1 cellular context compared by ENCODE assay signal in the genomic region with DNA sequence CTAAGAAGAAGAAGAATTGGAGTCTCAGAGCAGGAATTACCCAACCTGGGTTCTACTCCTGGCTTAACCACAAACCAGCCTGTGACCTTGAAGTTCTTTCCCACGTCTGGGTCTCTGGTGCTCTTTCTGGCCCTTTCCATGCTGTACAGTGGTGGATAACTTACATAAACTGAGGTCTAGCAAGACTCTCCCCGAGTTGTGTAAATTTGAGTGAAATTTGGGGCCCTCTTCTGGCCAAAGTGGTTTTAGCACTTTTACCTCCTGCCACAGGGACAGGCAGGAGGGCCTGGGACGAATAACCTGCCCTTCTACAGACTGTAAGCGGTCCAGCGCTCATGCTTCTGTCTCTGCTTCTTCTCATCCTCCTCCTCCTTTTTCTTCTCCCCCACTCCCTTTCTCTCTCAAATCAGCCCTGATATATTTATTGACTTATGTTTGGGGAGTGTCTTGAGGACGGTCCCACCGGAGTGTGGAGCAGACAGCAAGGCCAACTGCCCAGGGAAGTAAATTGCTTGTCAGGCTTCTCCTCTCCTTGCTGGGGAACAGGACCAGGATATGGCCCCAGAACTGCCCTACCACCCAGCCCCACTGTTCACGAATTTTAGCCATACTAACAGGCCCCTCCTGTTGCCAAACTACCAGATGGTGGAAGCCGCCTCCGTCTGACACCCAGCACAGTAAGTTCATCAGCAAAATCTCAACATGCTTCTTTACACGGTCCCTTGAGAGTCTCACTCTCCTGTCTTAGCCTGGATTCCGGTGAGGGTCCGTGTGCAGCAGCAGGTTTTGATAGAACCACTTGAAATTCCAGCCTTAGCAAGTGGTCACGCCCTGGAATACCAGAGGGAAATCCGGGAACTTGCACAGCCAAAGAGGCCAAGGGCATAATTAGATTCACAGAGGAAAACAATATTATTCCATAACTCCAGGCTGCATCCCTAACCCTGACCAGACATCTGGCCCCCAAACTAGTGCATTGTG.
TF ChIP-seq lines count a peak whose summit lies in the region.

No MANE protein-coding gene starts in this region.

TF ChIP-seq in GM12878, 131 proteins besides CTCF, POLR2A, EP300 and RAD21:
- TF ChIP-seq, protein P1, sequence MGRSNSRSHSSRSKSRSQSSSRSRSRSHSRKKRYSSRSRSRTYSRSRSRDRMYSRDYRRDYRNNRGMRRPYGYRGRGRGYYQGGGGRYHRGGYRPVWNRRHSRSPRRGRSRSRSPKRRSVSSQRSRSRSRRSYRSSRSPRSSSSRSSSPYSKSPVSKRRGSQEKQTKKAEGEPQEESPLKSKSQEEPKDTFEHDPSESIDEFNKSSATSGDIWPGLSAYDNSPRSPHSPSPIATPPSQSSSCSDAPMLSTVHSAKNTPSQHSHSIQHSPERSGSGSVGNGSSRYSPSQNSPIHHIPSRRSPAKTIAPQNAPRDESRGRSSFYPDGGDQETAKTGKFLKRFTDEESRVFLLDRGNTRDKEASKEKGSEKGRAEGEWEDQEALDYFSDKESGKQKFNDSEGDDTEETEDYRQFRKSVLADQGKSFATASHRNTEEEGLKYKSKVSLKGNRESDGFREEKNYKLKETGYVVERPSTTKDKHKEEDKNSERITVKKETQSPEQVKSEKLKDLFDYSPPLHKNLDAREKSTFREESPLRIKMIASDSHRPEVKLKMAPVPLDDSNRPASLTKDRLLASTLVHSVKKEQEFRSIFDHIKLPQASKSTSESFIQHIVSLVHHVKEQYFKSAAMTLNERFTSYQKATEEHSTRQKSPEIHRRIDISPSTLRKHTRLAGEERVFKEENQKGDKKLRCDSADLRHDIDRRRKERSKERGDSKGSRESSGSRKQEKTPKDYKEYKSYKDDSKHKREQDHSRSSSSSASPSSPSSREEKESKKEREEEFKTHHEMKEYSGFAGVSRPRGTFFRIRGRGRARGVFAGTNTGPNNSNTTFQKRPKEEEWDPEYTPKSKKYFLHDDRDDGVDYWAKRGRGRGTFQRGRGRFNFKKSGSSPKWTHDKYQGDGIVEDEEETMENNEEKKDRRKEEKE (IDR thresholded peaks at IDR 0.05): no peak
- no peak for TF ChIP-seq FOXM1 (IDR thresholded peaks at IDR 0.05; ENCODE audit: low read depth, low read length)
- TF ChIP-seq, protein P2, sequence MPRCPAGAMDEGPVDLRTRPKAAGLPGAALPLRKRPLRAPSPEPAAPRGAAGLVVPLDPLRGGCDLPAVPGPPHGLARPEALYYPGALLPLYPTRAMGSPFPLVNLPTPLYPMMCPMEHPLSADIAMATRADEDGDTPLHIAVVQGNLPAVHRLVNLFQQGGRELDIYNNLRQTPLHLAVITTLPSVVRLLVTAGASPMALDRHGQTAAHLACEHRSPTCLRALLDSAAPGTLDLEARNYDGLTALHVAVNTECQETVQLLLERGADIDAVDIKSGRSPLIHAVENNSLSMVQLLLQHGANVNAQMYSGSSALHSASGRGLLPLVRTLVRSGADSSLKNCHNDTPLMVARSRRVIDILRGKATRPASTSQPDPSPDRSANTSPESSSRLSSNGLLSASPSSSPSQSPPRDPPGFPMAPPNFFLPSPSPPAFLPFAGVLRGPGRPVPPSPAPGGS (IDR thresholded peaks at IDR 0.05; ENCODE audit: borderline replicate concordance, insufficient read depth, low read depth, low read length, poor library complexity, severe bottlenecking): no peak
- TF ChIP-seq, protein P3, sequence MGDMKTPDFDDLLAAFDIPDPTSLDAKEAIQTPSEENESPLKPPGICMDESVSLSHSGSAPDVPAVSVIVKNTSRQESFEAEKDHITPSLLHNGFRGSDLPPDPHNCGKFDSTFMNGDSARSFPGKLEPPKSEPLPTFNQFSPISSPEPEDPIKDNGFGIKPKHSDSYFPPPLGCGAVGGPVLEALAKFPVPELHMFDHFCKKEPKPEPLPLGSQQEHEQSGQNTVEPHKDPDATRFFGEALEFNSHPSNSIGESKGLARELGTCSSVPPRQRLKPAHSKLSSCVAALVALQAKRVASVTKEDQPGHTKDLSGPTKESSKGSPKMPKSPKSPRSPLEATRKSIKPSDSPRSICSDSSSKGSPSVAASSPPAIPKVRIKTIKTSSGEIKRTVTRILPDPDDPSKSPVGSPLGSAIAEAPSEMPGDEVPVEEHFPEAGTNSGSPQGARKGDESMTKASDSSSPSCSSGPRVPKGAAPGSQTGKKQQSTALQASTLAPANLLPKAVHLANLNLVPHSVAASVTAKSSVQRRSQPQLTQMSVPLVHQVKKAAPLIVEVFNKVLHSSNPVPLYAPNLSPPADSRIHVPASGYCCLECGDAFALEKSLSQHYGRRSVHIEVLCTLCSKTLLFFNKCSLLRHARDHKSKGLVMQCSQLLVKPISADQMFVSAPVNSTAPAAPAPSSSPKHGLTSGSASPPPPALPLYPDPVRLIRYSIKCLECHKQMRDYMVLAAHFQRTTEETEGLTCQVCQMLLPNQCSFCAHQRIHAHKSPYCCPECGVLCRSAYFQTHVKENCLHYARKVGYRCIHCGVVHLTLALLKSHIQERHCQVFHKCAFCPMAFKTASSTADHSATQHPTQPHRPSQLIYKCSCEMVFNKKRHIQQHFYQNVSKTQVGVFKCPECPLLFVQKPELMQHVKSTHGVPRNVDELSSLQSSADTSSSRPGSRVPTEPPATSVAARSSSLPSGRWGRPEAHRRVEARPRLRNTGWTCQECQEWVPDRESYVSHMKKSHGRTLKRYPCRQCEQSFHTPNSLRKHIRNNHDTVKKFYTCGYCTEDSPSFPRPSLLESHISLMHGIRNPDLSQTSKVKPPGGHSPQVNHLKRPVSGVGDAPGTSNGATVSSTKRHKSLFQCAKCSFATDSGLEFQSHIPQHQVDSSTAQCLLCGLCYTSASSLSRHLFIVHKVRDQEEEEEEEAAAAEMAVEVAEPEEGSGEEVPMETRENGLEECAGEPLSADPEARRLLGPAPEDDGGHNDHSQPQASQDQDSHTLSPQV (IDR thresholded peaks at IDR 0.05): no peak; the same call in 1 of the 2 replicates
- TF ChIP-seq, protein P4, sequence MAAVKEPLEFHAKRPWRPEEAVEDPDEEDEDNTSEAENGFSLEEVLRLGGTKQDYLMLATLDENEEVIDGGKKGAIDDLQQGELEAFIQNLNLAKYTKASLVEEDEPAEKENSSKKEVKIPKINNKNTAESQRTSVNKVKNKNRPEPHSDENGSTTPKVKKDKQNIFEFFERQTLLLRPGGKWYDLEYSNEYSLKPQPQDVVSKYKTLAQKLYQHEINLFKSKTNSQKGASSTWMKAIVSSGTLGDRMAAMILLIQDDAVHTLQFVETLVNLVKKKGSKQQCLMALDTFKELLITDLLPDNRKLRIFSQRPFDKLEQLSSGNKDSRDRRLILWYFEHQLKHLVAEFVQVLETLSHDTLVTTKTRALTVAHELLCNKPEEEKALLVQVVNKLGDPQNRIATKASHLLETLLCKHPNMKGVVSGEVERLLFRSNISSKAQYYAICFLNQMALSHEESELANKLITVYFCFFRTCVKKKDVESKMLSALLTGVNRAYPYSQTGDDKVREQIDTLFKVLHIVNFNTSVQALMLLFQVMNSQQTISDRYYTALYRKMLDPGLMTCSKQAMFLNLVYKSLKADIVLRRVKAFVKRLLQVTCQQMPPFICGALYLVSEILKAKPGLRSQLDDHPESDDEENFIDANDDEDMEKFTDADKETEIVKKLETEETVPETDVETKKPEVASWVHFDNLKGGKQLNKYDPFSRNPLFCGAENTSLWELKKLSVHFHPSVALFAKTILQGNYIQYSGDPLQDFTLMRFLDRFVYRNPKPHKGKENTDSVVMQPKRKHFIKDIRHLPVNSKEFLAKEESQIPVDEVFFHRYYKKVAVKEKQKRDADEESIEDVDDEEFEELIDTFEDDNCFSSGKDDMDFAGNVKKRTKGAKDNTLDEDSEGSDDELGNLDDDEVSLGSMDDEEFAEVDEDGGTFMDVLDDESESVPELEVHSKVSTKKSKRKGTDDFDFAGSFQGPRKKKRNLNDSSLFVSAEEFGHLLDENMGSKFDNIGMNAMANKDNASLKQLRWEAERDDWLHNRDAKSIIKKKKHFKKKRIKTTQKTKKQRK (IDR thresholded peaks at IDR 0.05; ENCODE audit: low read depth, low read length): no peak
- no peak for TF ChIP-seq NR2C2 (IDR thresholded peaks at IDR 0.05; ENCODE audit: borderline replicate concordance, control insufficient read depth, insufficient read length, low read depth)
- peak; percentile 81 for TF ChIP-seq SMC3 (IDR thresholded peaks at IDR 0.05; ENCODE audit: borderline replicate concordance, low read length)
- TF ChIP-seq KDM1A (IDR thresholded peaks at IDR 0.05; ENCODE audit: borderline replicate concordance): no peak
- TF ChIP-seq JUNB (IDR thresholded peaks at IDR 0.05): no peak
- TF ChIP-seq, protein P5, sequence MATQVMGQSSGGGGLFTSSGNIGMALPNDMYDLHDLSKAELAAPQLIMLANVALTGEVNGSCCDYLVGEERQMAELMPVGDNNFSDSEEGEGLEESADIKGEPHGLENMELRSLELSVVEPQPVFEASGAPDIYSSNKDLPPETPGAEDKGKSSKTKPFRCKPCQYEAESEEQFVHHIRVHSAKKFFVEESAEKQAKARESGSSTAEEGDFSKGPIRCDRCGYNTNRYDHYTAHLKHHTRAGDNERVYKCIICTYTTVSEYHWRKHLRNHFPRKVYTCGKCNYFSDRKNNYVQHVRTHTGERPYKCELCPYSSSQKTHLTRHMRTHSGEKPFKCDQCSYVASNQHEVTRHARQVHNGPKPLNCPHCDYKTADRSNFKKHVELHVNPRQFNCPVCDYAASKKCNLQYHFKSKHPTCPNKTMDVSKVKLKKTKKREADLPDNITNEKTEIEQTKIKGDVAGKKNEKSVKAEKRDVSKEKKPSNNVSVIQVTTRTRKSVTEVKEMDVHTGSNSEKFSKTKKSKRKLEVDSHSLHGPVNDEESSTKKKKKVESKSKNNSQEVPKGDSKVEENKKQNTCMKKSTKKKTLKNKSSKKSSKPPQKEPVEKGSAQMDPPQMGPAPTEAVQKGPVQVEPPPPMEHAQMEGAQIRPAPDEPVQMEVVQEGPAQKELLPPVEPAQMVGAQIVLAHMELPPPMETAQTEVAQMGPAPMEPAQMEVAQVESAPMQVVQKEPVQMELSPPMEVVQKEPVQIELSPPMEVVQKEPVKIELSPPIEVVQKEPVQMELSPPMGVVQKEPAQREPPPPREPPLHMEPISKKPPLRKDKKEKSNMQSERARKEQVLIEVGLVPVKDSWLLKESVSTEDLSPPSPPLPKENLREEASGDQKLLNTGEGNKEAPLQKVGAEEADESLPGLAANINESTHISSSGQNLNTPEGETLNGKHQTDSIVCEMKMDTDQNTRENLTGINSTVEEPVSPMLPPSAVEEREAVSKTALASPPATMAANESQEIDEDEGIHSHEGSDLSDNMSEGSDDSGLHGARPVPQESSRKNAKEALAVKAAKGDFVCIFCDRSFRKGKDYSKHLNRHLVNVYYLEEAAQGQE (IDR thresholded peaks at IDR 0.05; ENCODE audit: low read depth, low read length): peak; percentile 19; the same call in 1 of the 2 replicates
- TF ChIP-seq, protein P6, sequence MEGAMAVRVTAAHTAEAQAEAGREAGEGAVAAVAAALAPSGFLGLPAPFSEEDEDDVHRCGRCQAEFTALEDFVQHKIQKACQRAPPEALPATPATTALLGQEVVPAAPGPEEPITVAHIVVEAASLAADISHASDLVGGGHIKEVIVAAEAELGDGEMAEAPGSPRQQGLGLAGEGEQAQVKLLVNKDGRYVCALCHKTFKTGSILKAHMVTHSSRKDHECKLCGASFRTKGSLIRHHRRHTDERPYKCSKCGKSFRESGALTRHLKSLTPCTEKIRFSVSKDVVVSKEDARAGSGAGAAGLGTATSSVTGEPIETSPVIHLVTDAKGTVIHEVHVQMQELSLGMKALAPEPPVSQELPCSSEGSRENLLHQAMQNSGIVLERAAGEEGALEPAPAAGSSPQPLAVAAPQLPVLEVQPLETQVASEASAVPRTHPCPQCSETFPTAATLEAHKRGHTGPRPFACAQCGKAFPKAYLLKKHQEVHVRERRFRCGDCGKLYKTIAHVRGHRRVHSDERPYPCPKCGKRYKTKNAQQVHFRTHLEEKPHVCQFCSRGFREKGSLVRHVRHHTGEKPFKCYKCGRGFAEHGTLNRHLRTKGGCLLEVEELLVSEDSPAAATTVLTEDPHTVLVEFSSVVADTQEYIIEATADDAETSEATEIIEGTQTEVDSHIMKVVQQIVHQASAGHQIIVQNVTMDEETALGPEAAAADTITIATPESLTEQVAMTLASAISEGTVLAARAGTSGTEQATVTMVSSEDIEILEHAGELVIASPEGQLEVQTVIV (IDR thresholded peaks at IDR 0.05; ENCODE audit: borderline replicate concordance, partially characterized antibody): no peak
- TF ChIP-seq POLR2AphosphoS2 (IDR thresholded peaks at IDR 0.05; ENCODE audit: low read depth, low read length): no peak
- TF ChIP-seq, protein P7, sequence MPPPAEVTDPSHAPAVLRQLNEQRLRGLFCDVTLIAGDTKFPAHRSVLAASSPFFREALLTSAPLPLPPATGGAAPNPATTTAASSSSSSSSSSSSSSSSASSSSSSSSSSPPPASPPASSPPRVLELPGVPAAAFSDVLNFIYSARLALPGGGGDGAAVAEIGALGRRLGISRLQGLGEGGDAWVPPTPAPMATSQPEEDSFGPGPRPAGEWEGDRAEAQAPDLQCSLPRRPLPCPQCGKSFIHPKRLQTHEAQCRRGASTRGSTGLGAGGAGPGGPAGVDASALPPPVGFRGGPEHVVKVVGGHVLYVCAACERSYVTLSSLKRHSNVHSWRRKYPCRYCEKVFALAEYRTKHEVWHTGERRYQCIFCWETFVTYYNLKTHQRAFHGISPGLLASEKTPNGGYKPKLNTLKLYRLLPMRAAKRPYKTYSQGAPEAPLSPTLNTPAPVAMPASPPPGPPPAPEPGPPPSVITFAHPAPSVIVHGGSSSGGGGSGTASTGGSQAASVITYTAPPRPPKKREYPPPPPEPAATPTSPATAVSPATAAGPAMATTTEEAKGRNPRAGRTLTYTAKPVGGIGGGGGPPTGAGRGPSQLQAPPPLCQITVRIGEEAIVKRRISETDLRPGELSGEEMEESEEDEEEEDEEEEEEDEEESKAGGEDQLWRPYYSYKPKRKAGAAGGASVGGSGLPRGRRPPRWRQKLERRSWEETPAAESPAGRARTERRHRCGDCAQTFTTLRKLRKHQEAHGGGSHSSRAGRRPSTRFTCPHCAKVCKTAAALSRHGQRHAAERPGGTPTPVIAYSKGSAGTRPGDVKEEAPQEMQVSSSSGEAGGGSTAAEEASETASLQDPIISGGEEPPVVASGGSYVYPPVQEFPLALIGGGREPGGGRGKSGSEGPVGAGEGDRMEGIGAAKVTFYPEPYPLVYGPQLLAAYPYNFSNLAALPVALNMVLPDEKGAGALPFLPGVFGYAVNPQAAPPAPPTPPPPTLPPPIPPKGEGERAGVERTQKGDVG (CRISPR knock-in tag; IDR thresholded peaks at IDR 0.05): no peak
- no peak for TF ChIP-seq GABPA (IDR thresholded peaks at IDR 0.05; ENCODE audit: low read depth)
TF ChIP-seq in GM12878: peak in this region for 2.
